In the genomic region with DNA sequence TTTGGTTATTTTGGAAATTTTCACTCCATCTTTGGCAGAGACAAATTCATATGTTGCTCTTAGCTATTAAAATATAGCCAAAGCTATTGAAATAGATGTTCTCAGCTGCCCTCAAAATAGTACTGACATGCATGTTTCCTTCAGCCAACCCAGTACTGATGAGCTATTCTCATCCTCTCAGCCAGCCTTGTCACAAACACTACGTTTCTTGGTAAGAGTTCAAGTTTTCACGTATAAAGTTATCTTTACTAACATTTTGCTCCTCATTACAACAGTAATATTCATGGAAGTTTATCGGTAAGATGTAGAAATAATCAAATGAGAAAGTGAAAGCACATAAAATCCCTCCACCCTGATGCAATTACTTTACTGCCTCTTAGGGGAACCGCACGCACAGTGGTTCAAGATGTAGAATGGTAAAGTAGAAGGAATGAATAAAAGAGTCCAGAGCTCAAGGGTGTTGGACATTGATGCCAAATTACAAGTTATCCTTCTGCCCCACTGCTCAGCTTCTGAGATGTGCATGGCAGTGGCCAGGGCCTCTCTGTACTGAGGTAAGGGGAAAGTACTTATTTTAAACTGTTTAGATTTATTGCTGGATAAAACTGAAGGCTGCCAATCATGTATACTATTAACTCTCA, we compare ENCODE assay signal across 7 cellular contexts.
DNase-seq lines count a peak whose midpoint lies in the region; ATAC-seq and TF ChIP-seq lines count a peak whose summit lies in the region.

No MANE protein-coding gene starts in this region.

- peak; percentile 29 for DNase-seq in fibroblast of gingiva (ENCODE audit: low read depth)
- no peak for DNase-seq in skeletal muscle cell (ENCODE audit: low read depth)
- DNase-seq in COLO829 (ENCODE audit: low spot score) = no peak
- DNase-seq in retina = no peak

- ATAC-seq in GM18517 (IDR thresholded peaks at IDR 0.05; ENCODE audit: unreplicated experiment) = peak; percentile 61
- ATAC-seq in HG02678 (IDR thresholded peaks at IDR 0.05; ENCODE audit: unreplicated experiment) = peak; percentile 58

- H3K4me3 ChIP-seq in skeletal muscle cell (ENCODE audit: low read depth, low read length) = peak overlapping the region; percentile 18

- TF ChIP-seq POLR2A in Raji (IDR thresholded peaks at IDR 0.05; ENCODE audit: insufficient read depth, low read depth, low read length) = 0 out of 2 replicates have a peak, but pooled peaks have one; percentile 14
